1 cellular context compared by ENCODE assay signal in the genomic region with DNA sequence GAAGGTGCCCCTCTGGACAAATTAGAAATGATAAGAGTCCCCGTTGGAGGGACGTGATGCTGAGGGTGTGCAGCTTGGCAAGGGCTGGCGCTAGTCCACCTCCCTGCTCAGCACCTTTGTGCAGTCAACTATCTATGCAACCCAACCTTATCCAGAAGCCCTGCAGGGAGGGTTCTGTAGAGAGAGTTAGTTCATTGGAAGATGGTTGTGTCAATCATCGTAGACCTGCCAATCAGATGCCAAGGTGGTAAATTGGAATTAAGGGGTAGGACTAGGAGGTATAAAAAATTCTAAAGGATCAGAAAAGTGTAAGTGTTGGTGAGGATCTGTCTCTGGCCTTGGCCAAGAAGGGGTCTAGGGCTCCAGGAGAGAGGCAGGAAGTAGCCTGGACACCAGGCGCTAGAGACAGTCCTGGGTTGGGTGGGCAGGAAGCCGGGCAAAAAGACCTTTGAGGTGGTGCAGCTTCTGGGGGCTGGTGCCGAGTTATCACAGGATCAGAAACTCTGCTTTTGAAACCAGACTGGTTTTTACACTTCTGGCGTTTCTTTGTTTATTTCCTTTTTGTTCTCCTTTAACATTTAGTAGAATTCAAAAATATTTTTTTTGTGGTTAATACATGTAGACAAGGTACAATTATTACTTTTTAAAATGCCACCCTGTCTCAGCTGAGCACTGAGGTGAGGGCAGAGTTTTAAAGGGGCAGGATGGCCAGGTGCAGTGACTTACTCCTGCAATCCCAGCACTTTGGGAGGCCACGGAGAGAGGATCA.
TF ChIP-seq lines count a peak whose summit lies in the region.

No MANE protein-coding gene starts in this region.

TF ChIP-seq in K562, 482 proteins besides CTCF, POLR2A, EP300 and RAD21:
- TF ChIP-seq FOS (IDR thresholded peaks at IDR 0.05; ENCODE audit: extremely low read depth, insufficient read length): peak; percentile 89
- TF ChIP-seq, protein P1, sequence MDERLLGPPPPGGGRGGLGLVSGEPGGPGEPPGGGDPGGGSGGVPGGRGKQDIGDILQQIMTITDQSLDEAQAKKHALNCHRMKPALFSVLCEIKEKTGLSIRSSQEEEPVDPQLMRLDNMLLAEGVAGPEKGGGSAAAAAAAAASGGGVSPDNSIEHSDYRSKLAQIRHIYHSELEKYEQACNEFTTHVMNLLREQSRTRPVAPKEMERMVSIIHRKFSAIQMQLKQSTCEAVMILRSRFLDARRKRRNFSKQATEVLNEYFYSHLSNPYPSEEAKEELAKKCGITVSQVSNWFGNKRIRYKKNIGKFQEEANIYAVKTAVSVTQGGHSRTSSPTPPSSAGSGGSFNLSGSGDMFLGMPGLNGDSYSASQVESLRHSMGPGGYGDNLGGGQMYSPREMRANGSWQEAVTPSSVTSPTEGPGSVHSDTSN (CRISPR knock-in tag; IDR thresholded peaks at IDR 0.05; ENCODE audit: low read depth): peak; percentile 85
- TF ChIP-seq, protein P1 (tag; conservative IDR thresholded peaks at IDR 0.05; ENCODE audit: low read depth): peak; percentile 97
- peak; percentile 49 for TF ChIP-seq SP2 (IDR thresholded peaks at IDR 0.05; ENCODE audit: extremely low read depth, low read depth, low read length, poor library complexity, severe bottlenecking)
- TF ChIP-seq, protein P2, sequence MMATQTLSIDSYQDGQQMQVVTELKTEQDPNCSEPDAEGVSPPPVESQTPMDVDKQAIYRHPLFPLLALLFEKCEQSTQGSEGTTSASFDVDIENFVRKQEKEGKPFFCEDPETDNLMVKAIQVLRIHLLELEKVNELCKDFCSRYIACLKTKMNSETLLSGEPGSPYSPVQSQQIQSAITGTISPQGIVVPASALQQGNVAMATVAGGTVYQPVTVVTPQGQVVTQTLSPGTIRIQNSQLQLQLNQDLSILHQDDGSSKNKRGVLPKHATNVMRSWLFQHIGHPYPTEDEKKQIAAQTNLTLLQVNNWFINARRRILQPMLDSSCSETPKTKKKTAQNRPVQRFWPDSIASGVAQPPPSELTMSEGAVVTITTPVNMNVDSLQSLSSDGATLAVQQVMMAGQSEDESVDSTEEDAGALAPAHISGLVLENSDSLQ (IDR thresholded peaks at IDR 0.05): peak; percentile 99
- TF ChIP-seq ZNF780A (CRISPR knock-in tag; IDR thresholded peaks at IDR 0.05): no peak
- TF ChIP-seq NFYB (IDR thresholded peaks at IDR 0.05; ENCODE audit: extremely low read depth, insufficient read length): peak; percentile 88
- peak; percentile 55; the same call in 1 of the 2 replicates for TF ChIP-seq CHD2 (IDR thresholded peaks at IDR 0.05; ENCODE audit: low read depth, low read length)
- TF ChIP-seq ASH1L (IDR thresholded peaks at IDR 0.05; ENCODE audit: borderline replicate concordance, low read depth, partially characterized antibody): peak; percentile 79
- TF ChIP-seq RBM25 (IDR thresholded peaks at IDR 0.05; ENCODE audit: low read depth, low read length, severe bottlenecking): peak; percentile 81
- peak; percentile 54; the same call in 1 of the 2 replicates for TF ChIP-seq MBD2 (IDR thresholded peaks at IDR 0.05; ENCODE audit: borderline replicate concordance, low read depth)
- no peak for TF ChIP-seq STAT5B (CRISPR knock-in tag; IDR thresholded peaks at IDR 0.05)
